ENCODE assay signal across 12 cellular contexts in the genomic region with DNA sequence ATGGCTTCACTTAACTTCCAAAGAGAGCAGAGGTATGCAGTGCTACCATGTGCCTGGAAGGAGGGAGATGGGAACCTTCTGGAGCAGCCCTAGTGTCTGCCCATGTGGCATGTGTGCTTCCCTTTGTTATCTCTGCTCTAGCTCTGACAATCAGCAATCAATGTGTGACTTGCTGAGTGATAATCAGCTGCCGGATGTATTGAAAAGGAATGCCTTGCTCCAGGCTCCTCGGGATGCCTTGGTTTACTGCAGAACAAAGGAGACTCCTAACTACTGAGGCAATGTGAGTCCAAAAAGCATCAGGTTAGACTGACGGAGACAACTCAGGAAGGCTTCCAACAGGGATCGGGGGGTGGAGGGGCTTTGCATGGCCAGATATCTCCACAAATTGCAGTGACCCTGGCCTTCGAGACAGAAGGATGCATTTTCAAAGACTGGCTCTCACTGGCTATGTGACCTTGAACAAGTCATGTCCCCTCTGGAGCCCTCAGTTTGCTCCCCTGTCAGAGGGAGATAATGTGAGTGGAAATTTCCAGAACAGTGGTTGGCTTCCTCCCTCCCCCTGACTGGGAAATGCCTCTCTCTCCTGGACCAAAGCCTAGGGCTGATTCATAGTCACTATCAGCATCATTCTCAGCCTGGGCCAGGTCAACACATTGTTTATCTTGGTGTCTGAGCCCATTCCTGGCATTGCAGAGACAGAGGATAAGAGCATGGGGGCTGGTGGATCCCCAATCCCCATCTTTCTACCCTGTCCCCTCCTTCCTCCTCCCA. TPM values are rescaled to one million over a fixed set of nuclear protein-coding genes. Genes with fewer than 3 reads are reported as not detected.
A peak's percentile ranks its signal among the peaks of the same experiment; 100 is the strongest.
DNase-seq lines count a peak whose midpoint lies in the region; ATAC-seq, FAIRE-seq and TF ChIP-seq lines count a peak whose summit lies in the region.
"Had no signal": no experiment of that assay in that cellular context is flagged by ENCODE, and none has a peak within 500 bp of the region (broad histone marks: within the 10 kb centered on the region; RNA-seq: fewer than 3 reads in every experiment).

No MANE protein-coding gene starts in this region.

- FAIRE-seq in H54 (lab: Jason Lieb, UNC) = no peak

- H3K4me3 Mint-ChIP-seq in osteocyte (ENCODE audit: unreplicated experiment) = no peak overlapping the region
- H3K4me3 Mint-ChIP-seq: activated T-cell treated with anti-CD3 and anti-CD28 coated beads, Interleukin-2, amount 50 U/mL, for 24 hours; stimulated activated naive CD8-positive, alpha-beta T cell treated with anti-CD3 and anti-CD28 coated beads, Interleukin-15, Interleukin-2, amounts not matched to agents 100 ng/mL and 50 ng/mL, for 24 hours had no signal

- no peaks in the 10 kb centered on the region for H3K36me3 ChIP-seq in Karpas-422 (ENCODE audit: insufficient read depth, low read length)

- H3K9me2 ChIP-seq in Karpas-422 (replicated peaks; ENCODE audit: insufficient read depth, low read length) = no peaks in the 10 kb centered on the region

- no peak overlapping the region for H2AFZ ChIP-seq in Karpas-422 (ENCODE audit: low read length)

- H4K20me1 ChIP-seq in Karpas-422 (ENCODE audit: insufficient read depth, low read depth, low read length) = no peaks in the 10 kb centered on the region

- H3K9me3 ChIP-seq in Karpas-422 (ENCODE audit: low read length) = peaks cover 7% of the 10 kb centered on the region

- H3K9ac ChIP-seq in Karpas-422 (ENCODE audit: low read length) = no peak overlapping the region

- DNase-seq in AG10803 (ENCODE audit: low read depth) = peak; percentile 90
- peak; percentile 95 for DNase-seq in amniotic epithelial cell (ENCODE audit: low read depth)
- DNase-seq in glomerular endothelial cell (ENCODE audit: extremely low read depth, low read depth, low spot score) = peak; percentile 67
- no peak for DNase-seq in osteocyte (ENCODE audit: extremely low spot score, unreplicated experiment)
- no peak for DNase-seq in stimulated activated naive CD4-positive, alpha-beta T cell treated with Interleukin-2 at 50 U/mL for 16 hours (lab: John Stamatoyannopoulos, UW)
- no peak for DNase-seq in Karpas-422
- DNase-seq in H54 (ENCODE audit: insufficient read length, low spot score) = no peak
- DNase-seq: activated T-cell treated with anti-CD3 and anti-CD28 coated beads, Interleukin-2, amount 50 U/mL, for 24 hours; occipital lobe had no signal

- no peak for TF ChIP-seq POLR2A in H54 (IDR thresholded peaks at IDR 0.05; ENCODE audit: low read depth, low read length)

- H3K9me3 Mint-ChIP-seq in osteocyte (ENCODE audit: unreplicated experiment) = no peaks in the 10 kb centered on the region
- H3K9me3 Mint-ChIP-seq: stimulated activated naive CD8-positive, alpha-beta T cell treated with anti-CD3 and anti-CD28 coated beads, Interleukin-15, Interleukin-2, amounts not matched to agents 100 ng/mL and 50 ng/mL, for 24 hours had no signal

- H3K27ac Mint-ChIP-seq in osteocyte (ENCODE audit: unreplicated experiment) = peak overlapping the region; percentile 82
- H3K27ac Mint-ChIP-seq: activated T-cell treated with anti-CD3 and anti-CD28 coated beads, Interleukin-2, amount 50 U/mL, for 24 hours; stimulated activated naive CD8-positive, alpha-beta T cell treated with anti-CD3 and anti-CD28 coated beads, Interleukin-15, Interleukin-2, amounts not matched to agents 100 ng/mL and 50 ng/mL, for 24 hours had no signal

- H3K27me3 ChIP-seq in Karpas-422 (ENCODE audit: low read length) = no peaks in the 10 kb centered on the region

- no peak for ATAC-seq in GM21390 (IDR thresholded peaks at IDR 0.05; ENCODE audit: unreplicated experiment)

- H3K4me3 ChIP-seq in AG10803 (ENCODE audit: low read length) (no peak overlapping the region), Karpas-422 (ENCODE audit: low read length) (no peak overlapping the region)
- H3K4me3 ChIP-seq: SK-N-MC had no signal

- no peaks in the 10 kb centered on the region for H3K79me2 ChIP-seq in Karpas-422 (ENCODE audit: low read length)

- peaks cover 9% of the 10 kb centered on the region for H3K36me3 Mint-ChIP-seq in osteocyte (ENCODE audit: unreplicated experiment)

- peaks cover 38% of the 10 kb centered on the region for H3K4me1 Mint-ChIP-seq in osteocyte (ENCODE audit: unreplicated experiment)

- no peak overlapping the region for H3K27ac ChIP-seq in Karpas-422 (ENCODE audit: low read length)
- H3K27ac ChIP-seq: SK-N-MC had no signal

- H3K27me3 Mint-ChIP-seq in osteocyte (ENCODE audit: unreplicated experiment) = no peaks in the 10 kb centered on the region

- no peak overlapping the region for H3K4me2 ChIP-seq in Karpas-422 (ENCODE audit: low read depth, low read length, poor library complexity, severe bottlenecking)

- no peaks in the 10 kb centered on the region for H3K4me1 ChIP-seq in Karpas-422 (ENCODE audit: low read length)

- TF ChIP-seq CTCF in AG10803 (conservative IDR thresholded peaks at IDR 0.05; ENCODE audit: low read length) = no peak
- TF ChIP-seq CTCF in osteocyte (IDR thresholded peaks at IDR 0.05) = no peak

RNA-seq across cellular contexts. Expression of a gene that starts 35.8 kb away (rescaled TPM):
- total RNA-seq in glomerular endothelial cell (7.8 and 10.9 TPM in 2 replicates), osteocyte (21.8 and 22.6 TPM in 2 replicates)
- total RNA-seq in Karpas-422 (2014; rRNA removed; shearing (Covaris generic); ENCODE audit: low replicate concordance) = 0.26 and 0.69 TPM in 2 replicates

Comparison
In these comparisons a context has a peak if more than half of its experiments do, and no peak if none do; other contexts are left out.
1. DNase-seq: peak in AG10803 (single experiment), amniotic epithelial cell (single experiment) and glomerular endothelial cell (single experiment); none in osteocyte (single experiment), stimulated activated naive CD4-positive, alpha-beta T cell treated with Interleukin-2 at 50 U/mL for 16 hours (single experiment), Karpas-422 (single experiment) and H54 (single experiment).